ENCODE assay signal across 12 cellular contexts in the genomic region with DNA sequence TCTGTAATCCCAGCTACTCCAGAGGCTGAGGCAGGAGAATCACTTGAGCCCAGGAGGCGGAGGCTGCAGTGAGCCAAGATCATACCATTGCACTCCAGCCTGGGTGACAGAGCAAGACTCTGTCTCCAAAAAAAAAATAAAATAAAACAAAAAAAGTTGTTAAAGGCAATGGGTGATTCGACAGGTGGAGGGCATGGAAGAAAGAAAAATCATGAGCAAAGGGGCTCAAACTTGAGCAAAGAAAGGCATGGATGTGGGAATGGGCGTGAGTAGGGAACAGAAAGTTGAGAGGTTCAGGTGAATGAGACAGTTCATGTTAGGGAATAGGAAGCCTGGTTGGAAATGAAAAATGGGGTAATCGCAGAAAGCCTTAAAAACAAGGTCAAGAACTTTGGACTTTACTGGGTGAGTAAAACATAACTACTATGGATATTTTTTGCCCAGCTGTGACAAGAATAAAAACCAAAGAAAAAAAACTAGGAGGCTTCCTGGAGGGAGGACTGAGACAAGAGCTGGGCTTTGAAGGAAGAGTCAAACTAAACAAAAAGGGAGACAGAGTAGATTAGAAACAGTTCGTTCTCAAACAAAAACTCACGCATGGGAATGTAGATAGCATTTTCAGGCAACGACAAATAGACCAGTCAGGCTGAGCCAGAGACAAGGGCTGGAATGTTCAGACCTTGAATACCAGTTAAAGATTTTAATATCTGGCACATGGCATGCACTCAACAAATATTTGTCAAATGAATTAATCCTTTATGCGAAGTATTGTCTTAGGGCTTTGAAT. TPM values are rescaled to one million over a fixed set of nuclear protein-coding genes. Genes with fewer than 3 reads are reported as not detected.
A peak's percentile ranks its signal among the peaks of the same experiment; 100 is the strongest.
DNase-seq lines count a peak whose midpoint lies in the region; ATAC-seq and TF ChIP-seq lines count a peak whose summit lies in the region.
"Had no signal": no experiment of that assay in that cellular context is flagged by ENCODE, and none has a peak within 500 bp of the region (broad histone marks: within the 10 kb centered on the region; RNA-seq: fewer than 3 reads in every experiment).

No MANE protein-coding gene starts in this region.

- no peak for ATAC-seq in effector memory CD8-positive, alpha-beta T cell (replicated peaks)
- no peak for ATAC-seq in naive B cell (ENCODE audit: low read depth in 2 of 2)
- no peak for ATAC-seq in HG02852 (IDR thresholded peaks at IDR 0.05; ENCODE audit: unreplicated experiment)

- peak; percentile 61 for DNase-seq in AG10803 (ENCODE audit: low read depth)
- peak; percentile 95 for DNase-seq in LNCaP clone FGC (ENCODE audit: low read depth)
- DNase-seq in effector memory CD8-positive, alpha-beta T cell = no peak
- no peak for DNase-seq in naive B cell
- DNase-seq in SHP77 treated with DMSO at 0.1 percent for 48 hours (lab: John Stamatoyannopoulos, UW) = no peak
- no peak for DNase-seq in DMS53 (lab: John Stamatoyannopoulos, UW)
- no peak for DNase-seq in KG1 (lab: John Stamatoyannopoulos, UW)
- DNase-seq: amniotic stem cell, DMS153, NCI-H524 treated with DMSO at 0.1 percent for 48 hours had no signal

- TF ChIP-seq CTCF in AG10803 (conservative IDR thresholded peaks at IDR 0.05; ENCODE audit: low read length) (no peak), LNCaP clone FGC (IDR thresholded peaks at IDR 0.05; ENCODE audit: control insufficient read depth, extremely low read depth, insufficient read depth) (no peak)

- peak overlapping the region; percentile 30 to 39 for H3K27ac Mint-ChIP-seq in effector memory CD8-positive, alpha-beta T cell
- peak overlapping the region in 4 of 6 donors; percentile 15 to 95 (median 68) for H3K27ac Mint-ChIP-seq in naive B cell

- H3K9me3 Mint-ChIP-seq in effector memory CD8-positive, alpha-beta T cell = no peaks in the 10 kb centered on the region
- H3K9me3 Mint-ChIP-seq in naive B cell = no peaks in the 10 kb centered on the region
- H3K9me3 Mint-ChIP-seq: IgD-negative memory B cell had no signal

- peaks cover 20% of the 10 kb centered on the region for H3K36me3 Mint-ChIP-seq in effector memory CD8-positive, alpha-beta T cell (ENCODE audit: insufficient read depth)
- peaks cover 0 to 9% of the 10 kb centered on the region in 2 donors for H3K36me3 Mint-ChIP-seq in naive B cell

- H3K4me3 ChIP-seq in AG10803 (ENCODE audit: low read length) (no peak overlapping the region), LNCaP clone FGC (ENCODE audit: low read depth, low read length) (peak overlapping the region; percentile 24)

- no peak overlapping the region for H3K4me3 Mint-ChIP-seq in effector memory CD8-positive, alpha-beta T cell
- H3K4me3 Mint-ChIP-seq in naive B cell = no peak overlapping the region
- H3K4me3 Mint-ChIP-seq: IgD-negative memory B cell had no signal

- peaks cover 10 to 19% of the 10 kb centered on the region in 2 donors for H3K4me1 Mint-ChIP-seq in effector memory CD8-positive, alpha-beta T cell (ENCODE audit: low read depth in 2 of 2)
- peaks cover 0 to 19% (median 13%) of the 10 kb centered on the region in 3 donors for H3K4me1 Mint-ChIP-seq in naive B cell

- no peaks in the 10 kb centered on the region for H3K27me3 Mint-ChIP-seq in effector memory CD8-positive, alpha-beta T cell
- no peaks in the 10 kb centered on the region for H3K27me3 Mint-ChIP-seq in naive B cell
- H3K27me3 Mint-ChIP-seq: IgD-negative memory B cell had no signal

RNA-seq across cellular contexts. Expression of gene PYM1, which starts 18.8 kb away (rescaled TPM):
- polyA plus RNA-seq in naive B cell (ENCODE audit: low read depth in 6 of 6) = 10 to 100 TPM; 60.7 to 88.1 (median 76.5) TPM

RNA-seq across cellular contexts. Expression of gene DGKA, which starts 22.0 kb away (rescaled TPM):
- 100 to 1,000 TPM in 1 of 6 donors, 10 to 100 TPM in 5; 64.0 to 119 (median 65.9) TPM for polyA plus RNA-seq in naive B cell (ENCODE audit: low read depth in 6 of 6)

RNA-seq across cellular contexts. Expression of gene PMEL, which starts 56.9 kb away (rescaled TPM):
- under 1 TPM in 1 of 6 donors, not detected in 5; 0.38 TPM for polyA plus RNA-seq in naive B cell (ENCODE audit: low read depth in 6 of 6)

RNA-seq across cellular contexts. Expression of gene CDK2, which starts 57.7 kb away (rescaled TPM):
- 10 to 100 TPM in 5 of 6 donors, 1 to 10 TPM in 1; 10.0 to 18.6 (median 11.9) TPM for polyA plus RNA-seq in naive B cell (ENCODE audit: low read depth in 6 of 6)

Comparison
In these comparisons a context has a peak if more than half of its experiments do, and no peak if none do; other contexts are left out.
1. DNase-seq: peak in AG10803 (single experiment) and LNCaP clone FGC (single experiment); none in effector memory CD8-positive, alpha-beta T cell (0 of 3), naive B cell (single experiment), SHP77 treated with DMSO at 0.1 percent for 48 hours (single experiment), DMS53 (single experiment) and KG1 (single experiment).